Comparison of ENCODE assay signal across 1 cellular context in genomic region chr7:84081973-84082522, GRCh38.
TF ChIP-seq lines count a peak whose summit lies in the region.

No MANE protein-coding gene starts in this region.

TF ChIP-seq in SK-N-SH, 30 proteins besides CTCF, POLR2A, EP300 and RAD21 (continued from another document):
- TF ChIP-seq IRF3 (IDR thresholded peaks at IDR 0.05; ENCODE audit: low read depth, low read length) (no peak), FOXJ3 (CRISPR knock-in tag; IDR thresholded peaks at IDR 0.05) (no peak)
